8 cellular contexts compared by ENCODE assay signal in the genomic region with DNA sequence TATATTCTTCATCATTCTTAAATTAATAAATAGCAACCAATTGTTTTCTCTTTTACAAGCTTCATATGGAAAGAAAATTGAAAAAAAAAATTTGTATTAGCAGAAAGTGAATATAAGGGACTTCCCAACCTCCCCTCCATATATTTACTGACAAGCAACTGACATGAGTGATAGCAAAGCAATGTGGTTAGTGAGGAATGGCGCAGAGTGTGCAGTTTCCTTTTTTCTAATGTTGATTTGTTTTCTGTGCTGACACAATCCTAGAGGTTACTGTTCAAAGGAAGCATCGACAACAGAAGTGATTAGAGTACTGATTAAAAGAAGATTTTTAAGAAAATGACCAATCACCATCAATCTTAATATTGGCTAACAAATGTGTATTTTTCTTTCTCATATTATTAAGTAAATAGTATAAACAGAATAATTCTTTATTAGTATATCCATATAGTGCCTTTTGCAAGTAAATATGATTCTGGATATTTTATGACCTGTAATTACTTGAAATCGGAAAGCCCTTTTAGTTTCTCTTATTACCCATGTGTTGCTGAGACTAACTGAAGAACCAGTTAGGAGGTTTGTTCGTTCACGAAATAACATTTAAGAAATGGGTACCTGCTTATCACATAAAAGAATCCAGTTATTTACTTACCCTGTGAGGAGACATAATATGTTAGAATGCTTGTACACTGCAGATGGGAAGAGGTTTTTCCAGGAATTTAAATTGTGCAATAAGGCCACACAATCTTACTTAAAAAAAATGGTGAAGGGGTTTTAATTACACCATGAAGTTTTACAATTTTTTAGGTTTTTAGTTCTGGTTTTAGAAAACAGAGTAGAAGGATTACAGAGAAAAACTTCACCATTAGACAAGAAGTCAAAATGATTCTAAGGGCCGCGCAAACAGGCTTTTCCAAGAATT. TPM values are rescaled to one million over a fixed set of nuclear protein-coding genes. Genes with fewer than 3 reads are reported as not detected.
A peak's percentile ranks its signal among the peaks of the same experiment; 100 is the strongest.
DNase-seq lines count a peak whose midpoint lies in the region; ATAC-seq and TF ChIP-seq lines count a peak whose summit lies in the region.

No MANE protein-coding gene starts in this region.

- ATAC-seq in DND-41 (ENCODE audit: insufficient read depth, low read depth) (no peak), GM18873 (IDR thresholded peaks at IDR 0.05; ENCODE audit: low FRiP score, unreplicated experiment) (no peak), GM18861 (IDR thresholded peaks at IDR 0.05; ENCODE audit: unreplicated experiment) (no peak), GM19455 (IDR thresholded peaks at IDR 0.05; ENCODE audit: unreplicated experiment) (no peak)
- ATAC-seq in naive thymus-derived CD4-positive, alpha-beta T cell = no peak

- peak overlapping the region; percentile 55 for H3K4me2 ChIP-seq in DND-41 (ENCODE audit: insufficient read depth, low read length)

- peaks cover 35% of the 10 kb centered on the region for H4K20me1 ChIP-seq in DND-41 (ENCODE audit: insufficient read depth, low read length)

- H2AFZ ChIP-seq in DND-41 (ENCODE audit: low read depth, low read length) = no peak overlapping the region

- H3K9me3 ChIP-seq in DND-41 (ENCODE audit: insufficient read depth, low read length, severe bottlenecking) = no peaks in the 10 kb centered on the region
- H3K9me3 ChIP-seq in naive thymus-derived CD4-positive, alpha-beta T cell (ENCODE audit: control insufficient read depth in 2 of 3, low read length in 3 of 3) = no peaks in the 10 kb centered on the region

- H3K4me3 Mint-ChIP-seq in naive thymus-derived CD4-positive, alpha-beta T cell = peak overlapping the region; percentile 93 to 100 (median 98)

- no peaks in the 10 kb centered on the region for H3K27me3 Mint-ChIP-seq in naive thymus-derived CD4-positive, alpha-beta T cell

- peaks cover 38 to 63% (median 55%) of the 10 kb centered on the region in 7 donors for H3K4me1 Mint-ChIP-seq in naive thymus-derived CD4-positive, alpha-beta T cell

- peak overlapping the region; percentile 87 to 98 (median 96) for H3K27ac Mint-ChIP-seq in naive thymus-derived CD4-positive, alpha-beta T cell

- H3K4me1 ChIP-seq in DND-41 (ENCODE audit: insufficient read depth, low read length) = peaks cover 47% of the 10 kb centered on the region
- peaks cover 28 to 38% of the 10 kb centered on the region in 2 donors for H3K4me1 ChIP-seq in naive thymus-derived CD4-positive, alpha-beta T cell (ENCODE audit: control insufficient read depth in 2 of 2, insufficient read depth in 2 of 2, low read length in 2 of 2)

- intact Hi-C loops in naive thymus-derived CD4-positive, alpha-beta T cell (cut with micrococcal nuclease) = loop anchor here (1.0 to 10.0 kb wide), 11 partner anchors 55 to 1605 kb away; a partner anchor contains a TSS

- CTCF ChIA-PET in naive thymus-derived CD4-positive, alpha-beta T cell (lab: Charles Lee) = interaction anchor here (0.7 to 2.1 kb wide), 4 partner anchors 25 to 1675 kb away, joined by 3 to 6 read pairs (median 4); no protein-coding TSS in a partner anchor

- peaks cover 9 to 32% (median 15%) of the 10 kb centered on the region in 5 donors for H3K36me3 Mint-ChIP-seq in naive thymus-derived CD4-positive, alpha-beta T cell

- TF ChIP-seq CTCF in DND-41 (IDR thresholded peaks at IDR 0.05; ENCODE audit: borderline replicate concordance, extremely low read depth, low read length, poor library complexity, severe bottlenecking) (no peak), choroid plexus epithelial cell (conservative IDR thresholded peaks at IDR 0.05; ENCODE audit: low read depth, low read length) (no peak)

- peaks cover 31% of the 10 kb centered on the region for H3K36me3 ChIP-seq in DND-41 (ENCODE audit: insufficient read depth, low read length)
- peaks cover 0 to 23% (median 0%) of the 10 kb centered on the region in 3 experiments for H3K36me3 ChIP-seq in naive thymus-derived CD4-positive, alpha-beta T cell (ENCODE audit: control insufficient read depth in 2 of 3, insufficient read depth in 3 of 3, low read length in 3 of 3)

- peaks cover 0 to 4% (median 0%) of the 10 kb centered on the region in 11 donors for H3K9me3 Mint-ChIP-seq in naive thymus-derived CD4-positive, alpha-beta T cell

- no peaks in the 10 kb centered on the region for H3K27me3 ChIP-seq in DND-41 (ENCODE audit: insufficient read depth, low read length, poor library complexity)
- H3K27me3 ChIP-seq in naive thymus-derived CD4-positive, alpha-beta T cell (ENCODE audit: control insufficient read depth in 2 of 2, insufficient read depth in 2 of 2, low read length in 2 of 2) = no peaks in the 10 kb centered on the region

- DNase-seq in DND-41 = peak; percentile 50
- DNase-seq in NCI-H748 treated with DMSO at 0.1 percent for 48 hours (lab: John Stamatoyannopoulos, UW) = peak; percentile 68
- no peak for DNase-seq in choroid plexus epithelial cell (ENCODE audit: low read depth)
- DNase-seq in naive thymus-derived CD4-positive, alpha-beta T cell = peak in 1 of 9 donors; percentile 52
- DNase-seq in amygdala (lab: John Stamatoyannopoulos, UW) = no peak

- H3K9ac ChIP-seq in DND-41 (ENCODE audit: low read depth, low read length) = peak overlapping the region; percentile 81

- H3K4me3 ChIP-seq in DND-41 (ENCODE audit: low read depth in 1 of 2, low read length in 2 of 2) (peak overlapping the region; percentile 46 to 59), choroid plexus epithelial cell (ENCODE audit: low read depth, low read length) (peak overlapping the region; percentile 88)
- H3K4me3 ChIP-seq in naive thymus-derived CD4-positive, alpha-beta T cell (ENCODE audit: low read length) = peak overlapping the region; percentile 77

- peak overlapping the region; percentile 97 for H3K27ac ChIP-seq in DND-41 (ENCODE audit: low read length)
- H3K27ac ChIP-seq in naive thymus-derived CD4-positive, alpha-beta T cell (ENCODE audit: low read depth, low read length) = peak overlapping the region; percentile 99

- POLR2A ChIA-PET in naive thymus-derived CD4-positive, alpha-beta T cell (lab: Charles Lee) = interaction anchor here (0.7 to 4.4 kb wide), 10 partner anchors 10 to 271 kb away, joined by 3 to 79 read pairs (median 4); no protein-coding TSS in a partner anchor

- peaks cover 82% of the 10 kb centered on the region for H3K79me2 ChIP-seq in DND-41 (ENCODE audit: insufficient read depth, low read length)

RNA-seq across cellular contexts. Expression of a gene that starts 1.4 kb away (rescaled TPM):
- 100 to 1,000 TPM in 2 of 5 experiments, 10 to 100 TPM in 3; 39.6 to 422 (median 76.3) TPM for total RNA-seq in naive thymus-derived CD4-positive, alpha-beta T cell
- 10 to 100 TPM; 38.5 to 56.0 TPM for polyA plus RNA-seq in naive thymus-derived CD4-positive, alpha-beta T cell

Comparison
In these comparisons a context has a peak if more than half of its experiments do, and no peak if none do; other contexts are left out.
1. DNase-seq: peak in DND-41 (single experiment) and NCI-H748 treated with DMSO at 0.1 percent for 48 hours (single experiment); none in choroid plexus epithelial cell (single experiment) and amygdala (0 of 56).
2. Peak in every context shown above with its lines, with median percentiles within 50 percentile points of each other: H3K4me3 ChIP-seq.